In genomic region chr11:2419638-2420501, GRCh38 we compare ENCODE assay signal across 8 cellular contexts. TPM values are rescaled to one million over a fixed set of nuclear protein-coding genes. Genes with fewer than 3 reads are reported as not detected.
DNase-seq lines count a peak whose midpoint lies in the region; ATAC-seq and TF ChIP-seq lines count a peak whose summit lies in the region.

No MANE protein-coding gene starts in this region.

- H3K4me1 ChIP-seq in SK-N-SH (ENCODE audit: control insufficient read depth in 1 of 2, insufficient read depth in 2 of 2, low read depth in 1 of 2, low read length in 1 of 2) (no peaks in the 10 kb centered on the region; a peak in 1 of 4 replicates), adipocyte (ENCODE audit: control insufficient read depth, insufficient read depth, low read length) (no peaks in the 10 kb centered on the region), heart left ventricle (peaks cover 0 to 13% (median 0%) of the 10 kb centered on the region in 12 donors), prostate gland (replicated peaks) (no peaks in the 10 kb centered on the region)

- CTCF ChIA-PET in SK-N-SH (lab: Yijun Ruan, JAX), result interaction anchor here (0.6 to 11.8 kb wide), 90 partner anchors 8 to 542 kb away, joined by 3 to 461 read pairs (median 5); partner anchors contain the start of genes ASCL2, C11orf21, CDKN1C and KCNQ1

- no peaks in the 10 kb centered on the region for H4K20me1 ChIP-seq in SK-N-SH (ENCODE audit: insufficient read depth)

- peak overlapping the region; percentile 74; the same call in 1 of the 2 replicates for H2AFZ ChIP-seq in SK-N-SH (ENCODE audit: low read depth)

- H3K9me3 ChIP-seq in SK-N-SH (no peaks in the 10 kb centered on the region), adipocyte (ENCODE audit: control insufficient read depth, low read length) (no peaks in the 10 kb centered on the region), heart left ventricle (no peaks in the 10 kb centered on the region), prostate gland (no peaks in the 10 kb centered on the region)

- H3K4me2 ChIP-seq in SK-N-SH, result no peak overlapping the region

- 45% methylated on average over 21 of the region's 36 CpGs for WGBS in SK-N-SH (ENCODE audit: low lambda C conversion rate)
- 41 to 59% (median 55%) methylated on average over 27 to 36 of the region's 36 CpGs for WGBS in heart left ventricle, 4 donors
- 57% methylated on average over 35 of the region's 36 CpGs for whole genome bisulfite sequencing in prostate gland

- intact Hi-C loops in heart left ventricle (cut with DNase I), result loop anchor here (1.0 to 5.0 kb wide), 8 partner anchors 113 to 254 kb away; no protein-coding TSS in a partner anchor
- intact Hi-C loops in prostate gland (cut with DNase I), result loop anchor here (1.0 kb wide), 2 partner anchors 115 to 223 kb away; no protein-coding TSS in a partner anchor

- H3K27ac ChIP-seq in SK-N-SH (ENCODE audit: low read depth in 2 of 2, low read length in 1 of 2) (no peak overlapping the region), heart left ventricle (peak overlapping the region in 2 of 12 donors; percentile 24 to 38), prostate gland (no peak overlapping the region)

- no peaks in the 10 kb centered on the region for H3F3A ChIP-seq in SK-N-SH (replicated peaks; ENCODE audit: insufficient read depth)

- no peaks in the 10 kb centered on the region for H3K9me2 ChIP-seq in SK-N-SH

- no peak for TF ChIP-seq EP300 in SK-N-SH (IDR thresholded peaks at IDR 0.05; ENCODE audit: borderline replicate concordance in 1 of 2, low read depth in 1 of 2, low read length in 1 of 2)

- H3K9ac ChIP-seq in SK-N-SH (no peak overlapping the region), adipocyte (ENCODE audit: low read length) (no peak overlapping the region)

- H3K36me3 ChIP-seq in SK-N-SH (replicated peaks in 1 of 2; ENCODE audit: control insufficient read depth in 1 of 2, insufficient read depth in 2 of 2, low read length in 1 of 2), result no peaks in the 10 kb centered on the region
- H3K36me3 ChIP-seq in adipocyte (ENCODE audit: control insufficient read depth, insufficient read depth, low read length, severe bottlenecking), result no peaks in the 10 kb centered on the region
- H3K36me3 ChIP-seq in heart left ventricle, result no peaks in the 10 kb centered on the region
- H3K36me3 ChIP-seq in prostate gland, result no peaks in the 10 kb centered on the region

- peak; percentile 32 for DNase-seq in DMS114 treated with DMSO at 0.1 percent for 48 hours (lab: John Stamatoyannopoulos, UW; ENCODE audit: unreplicated experiment)
- peak; percentile 26 for DNase-seq in KG1 (lab: John Stamatoyannopoulos, UW)
- DNase-seq in SK-N-SH, result peak; percentile 89
- peak; percentile 89 for DNase-seq in adipocyte (ENCODE audit: low read depth)
- DNase-seq in heart left ventricle, result peak; percentile 66 to 86 (median 73)
- DNase-seq in prostate gland (ENCODE audit: low spot score), result peak; percentile 57

- H3K79me2 ChIP-seq in SK-N-SH (ENCODE audit: insufficient read depth), result no peaks in the 10 kb centered on the region

- TF ChIP-seq POLR2A in heart left ventricle (IDR thresholded peaks at IDR 0.05) (no peak), prostate gland (IDR thresholded peaks at IDR 0.05) (no peak)

- TF ChIP-seq CTCF in SK-N-SH (IDR thresholded peaks at IDR 0.05) (peak; percentile 83), heart left ventricle (IDR thresholded peaks at IDR 0.05) (peak; percentile 75 to 90 (median 81)), prostate gland (IDR thresholded peaks at IDR 0.05) (peak; percentile 77 to 93 (median 84))

- POLR2A ChIA-PET in SK-N-SH (lab: Yijun Ruan, JAX), result interaction anchor here (0.6 to 2.2 kb wide), 5 partner anchors 14 to 227 kb away, joined by 3 to 6 read pairs (median 4); no protein-coding TSS in a partner anchor

- H3K27me3 ChIP-seq in SK-N-SH (ENCODE audit: insufficient read depth), result no peaks in the 10 kb centered on the region
- peaks cover 25% of the 10 kb centered on the region for H3K27me3 ChIP-seq in adipocyte (replicated peaks; ENCODE audit: control insufficient read depth, insufficient read depth, low read length)
- H3K27me3 ChIP-seq in heart left ventricle, result peaks cover 0 to 13% (median 0%) of the 10 kb centered on the region in 9 donors
- H3K27me3 ChIP-seq in prostate gland (replicated peaks; ENCODE audit: insufficient read depth), result no peaks in the 10 kb centered on the region

- ATAC-seq in heart left ventricle (peak; percentile 34 to 83 (median 68)), GM18861 (IDR thresholded peaks at IDR 0.05; ENCODE audit: unreplicated experiment) (no peak), GM19324 (IDR thresholded peaks at IDR 0.05; ENCODE audit: low FRiP score, unreplicated experiment) (no peak)

- peak; percentile 82 for TF ChIP-seq RAD21 in SK-N-SH (IDR thresholded peaks at IDR 0.05; ENCODE audit: low read length)

- H3K4me3 ChIP-seq in SK-N-SH (ENCODE audit: low read depth in 2 of 2, low read length in 1 of 2), result no peak overlapping the region; a peak in 1 of 4 replicates
- H3K4me3 ChIP-seq in adipocyte (ENCODE audit: low read length), result no peak overlapping the region
- H3K4me3 ChIP-seq in heart left ventricle, result no peak overlapping the region
- no peak overlapping the region for H3K4me3 ChIP-seq in prostate gland

TF ChIP-seq in SK-N-SH, 30 proteins besides CTCF, POLR2A, EP300 and RAD21:
- TF ChIP-seq RXRA (IDR thresholded peaks at IDR 0.05; ENCODE audit: borderline replicate concordance, low read depth), result no peak
- peak; percentile 87 for TF ChIP-seq SMC3 (IDR thresholded peaks at IDR 0.05; ENCODE audit: low read depth, low read length)
TF ChIP-seq in SK-N-SH: peak in this region for 1.

RNA-seq across cellular contexts. Expression of gene TSSC4, which starts 19.3 kb away (rescaled TPM):
- polyA plus RNA-seq in SK-N-SH (2012; rRNA removed) (45.1 and 45.3 TPM in 2 replicates), heart left ventricle (10 to 100 TPM; 34.6 to 75.9 TPM)
- 16.4 and 28.2 TPM in 2 replicates for polyA plus RNA-seq in SK-N-SH (2012; cell fraction: cytosol; rRNA removed)
- 77.0 and 98.8 TPM in 2 replicates for polyA plus RNA-seq in SK-N-SH (2012; cell fraction: nucleus; rRNA removed)
- total RNA-seq in heart left ventricle (10 to 100 TPM; 23.4 to 45.2 (median 37.2) TPM), prostate gland (10 to 100 TPM; 40.4 to 71.1 TPM)

RNA-seq across cellular contexts. Expression of gene TRPM5, which starts 24.4 kb away (rescaled TPM):
- polyA plus RNA-seq in SK-N-SH (2012; rRNA removed), result not detected in 2 replicates
- not detected in 2 replicates for polyA plus RNA-seq in SK-N-SH (2012; cell fraction: cytosol; rRNA removed)
- 0.06 and 0.07 TPM in 2 replicates for polyA plus RNA-seq in SK-N-SH (2012; cell fraction: nucleus; rRNA removed)
- total RNA-seq in heart left ventricle, result not detected
- not detected for polyA plus RNA-seq in heart left ventricle
- under 1 TPM in 1 of 2 donors, not detected in 1; 0.68 TPM for total RNA-seq in prostate gland

RNA-seq across cellular contexts. Expression of gene KCNQ1, which starts 24.9 kb away (rescaled TPM):
- polyA plus RNA-seq in SK-N-SH (2012; rRNA removed), result 0.05 and 0.15 TPM in 2 replicates
- polyA plus RNA-seq in SK-N-SH (2012; cell fraction: cytosol; rRNA removed), result 0.10 and 0.12 TPM in 2 replicates
- polyA plus RNA-seq in SK-N-SH (2012; cell fraction: nucleus; rRNA removed), result 0.06 and 0.40 TPM in 2 replicates
- 10 to 100 TPM; 18.6 to 42.4 (median 38.4) TPM for total RNA-seq in heart left ventricle
- 10 to 100 TPM; 24.7 to 31.4 TPM for polyA plus RNA-seq in heart left ventricle
- total RNA-seq in prostate gland, result 10 to 100 TPM; 10.0 to 33.8 TPM

RNA-seq across cellular contexts. Expression of gene CD81, which starts 42.8 kb away (rescaled TPM):
- polyA plus RNA-seq in SK-N-SH (2012; rRNA removed), result 373 and 517 TPM in 2 replicates
- polyA plus RNA-seq in SK-N-SH (2012; cell fraction: cytosol; rRNA removed), result 330 and 548 TPM in 2 replicates
- polyA plus RNA-seq in SK-N-SH (2012; cell fraction: nucleus; rRNA removed), result 422 and 433 TPM in 2 replicates
- 100 to 1,000 TPM; 277 to 994 (median 568) TPM for total RNA-seq in heart left ventricle
- 100 to 1,000 TPM; 442 to 518 TPM for polyA plus RNA-seq in heart left ventricle
- total RNA-seq in prostate gland, result 100 to 1,000 TPM; 472 to 927 TPM

Comparison
In these comparisons a context has a peak if more than half of its experiments do, and no peak if none do; other contexts are left out.
1. DNase-seq: peak in every context shown above with its lines; median percentile 89 in SK-N-SH; 89 in adipocyte; 73 in heart left ventricle; 57 in prostate gland; 32 in DMS114 treated with DMSO at 0.1 percent for 48 hours; 26 in KG1.
2. ATAC-seq: peak in heart left ventricle (4 of 4); none in GM18861 (single experiment) and GM19324 (single experiment).
3. Peak in every context shown above with its lines, with median percentiles within 50 percentile points of each other: CTCF ChIP-seq.